ENCODE assay signal across 16 cellular contexts in the genomic region with DNA sequence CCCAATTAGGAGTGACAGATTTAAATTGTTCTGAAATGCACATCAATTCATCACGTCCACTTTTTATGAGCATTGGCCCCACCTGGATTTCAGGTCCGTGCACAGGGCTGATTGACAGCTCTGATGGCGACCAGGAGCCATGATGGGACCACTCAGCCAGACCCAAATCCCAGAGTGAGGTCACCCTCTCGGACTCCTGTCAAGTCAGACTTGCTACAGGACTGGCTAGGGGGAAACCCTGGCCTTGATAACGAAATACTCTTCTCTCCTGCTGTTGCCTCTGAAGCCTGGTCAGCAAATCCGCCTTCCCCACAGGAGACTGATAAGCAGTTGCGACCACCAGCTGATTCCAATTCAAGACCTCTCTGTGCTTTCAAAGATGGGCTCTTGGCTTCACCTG.
"Had no signal": no experiment of that assay in that cellular context is flagged by ENCODE, and none has a peak within 500 bp of the region (broad histone marks: within the 10 kb centered on the region; RNA-seq: fewer than 3 reads in every experiment).

No MANE protein-coding gene starts in this region.

- H3K27ac Mint-ChIP-seq: activated T-helper 2 cell treated with anti-CD3 and anti-CD28 coated beads, Interferon-gamma antibody, Interleukin-2, Interleukin-4, amounts not matched to agents 10 μg/mL and 5 μg/mL and 100 μg/mL, durations not matched to agents 14 hours and 24 hours and 36 hours; dendritic cell treated with granulocyte-macrophage colony-stimulating factor and Interleukin-4, amounts not matched to agents 40 ng/mL and 50 ng/mL, for 4 days; neural progenitor cell; stimulated activated memory B cell treated with anti-CD40 and anti-IgM and Interleukin-4, amounts not matched to agents 10 μg/mL and 1 μg/mL and 100 μg/mL, for 72 hours had no signal

- H3K4me3 Mint-ChIP-seq: dendritic cell treated with granulocyte-macrophage colony-stimulating factor and Interleukin-4, amounts not matched to agents 40 ng/mL and 50 ng/mL, for 4 days; effector memory CD8-positive, alpha-beta T cell; neural progenitor cell; stimulated activated memory B cell treated with anti-CD40 and anti-IgM and Interleukin-4, amounts not matched to agents 10 μg/mL and 1 μg/mL and 100 μg/mL, for 72 hours had no signal

- H3K27me3 ChIP-seq: brain microvascular endothelial cell, neural progenitor cell, ovary, vagina had no signal

- ATAC-seq: effector memory CD8-positive, alpha-beta T cell; left colon; SK-N-SH treated with all-trans-retinoic acid at 6 μM for 48 hours; stimulated activated memory B cell treated with anti-CD40 and anti-IgM and Interleukin-4, amounts not matched to agents 10 μg/mL and 1 μg/mL and 100 μg/mL, for 72 hours had no signal

- H3K27ac ChIP-seq: brain microvascular endothelial cell, neural progenitor cell, ovary, tibial artery, vagina had no signal

- H3K4me3 ChIP-seq: lung, neural progenitor cell, ovary, tibial artery, vagina had no signal

- H3K4me1 Mint-ChIP-seq: neural progenitor cell had no signal

- H3K36me3 ChIP-seq: brain microvascular endothelial cell, neural progenitor cell, ovary, tibial artery, vagina had no signal

- DNase-seq: activated CD4-positive, alpha-beta T cell treated with anti-CD3 and anti-CD28 coated beads, Interleukin-2, amount 50 U/mL, for 48 hours; anterior cingulate cortex; brain microvascular endothelial cell; effector memory CD8-positive, alpha-beta T cell; left colon; ovary; T-helper 1 cell; T1000 had no signal

- H3K4me1 ChIP-seq: neural progenitor cell, tibial artery, vagina had no signal

- H3K36me3 Mint-ChIP-seq: neural progenitor cell had no signal

- H3K27me3 Mint-ChIP-seq: effector memory CD8-positive, alpha-beta T cell; stimulated activated memory B cell treated with anti-CD40 and anti-IgM and Interleukin-4, amounts not matched to agents 10 μg/mL and 1 μg/mL and 100 μg/mL, for 72 hours had no signal

- H3K9me3 ChIP-seq: ovary had no signal
